In the genomic region with DNA sequence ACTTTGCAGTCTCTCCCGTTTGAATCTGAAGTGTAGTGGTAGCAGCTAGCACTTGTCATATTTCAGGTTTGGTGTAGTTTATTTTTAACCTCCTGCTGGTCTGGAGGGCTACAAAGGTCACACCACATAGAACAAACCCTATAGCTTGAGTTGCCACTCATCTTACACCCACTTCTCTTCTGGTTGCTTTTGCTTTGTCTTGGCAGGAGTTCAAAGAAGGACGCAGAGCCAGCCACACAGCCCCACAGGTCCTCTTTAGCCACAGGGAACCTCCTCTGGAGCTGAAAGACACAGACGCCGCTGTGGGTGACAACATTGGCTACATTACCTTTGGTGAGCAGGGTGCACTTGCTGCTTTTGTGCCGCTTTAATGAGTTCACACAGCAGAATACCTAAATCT, we compare ENCODE assay signal across 19 cellular contexts. TPM values are rescaled to one million over a fixed set of nuclear protein-coding genes. Genes with fewer than 3 reads are reported as not detected.
A peak's percentile ranks its signal among the peaks of the same experiment; 100 is the strongest.
DNase-seq lines count a peak whose midpoint lies in the region; ATAC-seq and TF ChIP-seq lines count a peak whose summit lies in the region.
"Had no signal": no experiment of that assay in that cellular context is flagged by ENCODE, and none has a peak within 500 bp of the region (broad histone marks: within the 10 kb centered on the region; RNA-seq: fewer than 3 reads in every experiment).

No MANE protein-coding gene starts in this region.

- H3K36me3 Mint-ChIP-seq in activated naive CD8-positive, alpha-beta T cell treated with anti-CD3 and anti-CD28 coated beads for 36 hours: peaks cover 58% of the 10 kb centered on the region

- no peaks in the 10 kb centered on the region for H3K9me3 ChIP-seq in left lung
- H3K9me3 ChIP-seq: esophagus squamous epithelium, Peyer's patch, upper lobe of left lung had no signal

- peak overlapping the region; percentile 74 for H3K27ac Mint-ChIP-seq in activated naive CD8-positive, alpha-beta T cell treated with anti-CD3 and anti-CD28 coated beads for 36 hours

- H3K4me3 ChIP-seq in left lung: no peak overlapping the region
- H3K4me3 ChIP-seq: esophagus squamous epithelium, Peyer's patch, skin epidermis, upper lobe of left lung had no signal

- ATAC-seq in left lung: peak; percentile 86

- no peak overlapping the region for H3K4me3 Mint-ChIP-seq in activated naive CD8-positive, alpha-beta T cell treated with anti-CD3 and anti-CD28 coated beads for 36 hours
- H3K4me3 Mint-ChIP-seq: CD14-positive monocyte had no signal

- H3K9me3 Mint-ChIP-seq in activated naive CD8-positive, alpha-beta T cell treated with anti-CD3 and anti-CD28 coated beads for 36 hours: no peaks in the 10 kb centered on the region
- H3K9me3 Mint-ChIP-seq: CD14-positive monocyte had no signal

- peaks cover 0 to 14% of the 10 kb centered on the region in 2 donors for H3K4me1 ChIP-seq in left lung
- H3K4me1 ChIP-seq: Peyer's patch had no signal

- peaks cover 5 to 100% of the 10 kb centered on the region in 2 donors for H3K36me3 ChIP-seq in left lung

- TF ChIP-seq CTCF in left lung (IDR thresholded peaks at IDR 0.05): no peak

- H3K27me3 Mint-ChIP-seq in activated naive CD8-positive, alpha-beta T cell treated with anti-CD3 and anti-CD28 coated beads for 36 hours: no peaks in the 10 kb centered on the region

- peaks cover 37% of the 10 kb centered on the region for H3K4me1 Mint-ChIP-seq in activated naive CD8-positive, alpha-beta T cell treated with anti-CD3 and anti-CD28 coated beads for 36 hours
- H3K4me1 Mint-ChIP-seq: CD14-positive monocyte had no signal

- intact Hi-C loops in left lung (cut with DNase I): no loop called here

- H3K27ac ChIP-seq in left lung: peak overlapping the region in 1 of 2 donors; percentile 27
- H3K27ac ChIP-seq: esophagus squamous epithelium, Peyer's patch, upper lobe of left lung, WERI-Rb-1 had no signal

- peak; percentile 8 for DNase-seq in NCI-H1092 treated with DMSO at 0.1 percent for 48 hours (lab: John Stamatoyannopoulos, UW)
- no peak for DNase-seq in NCI-H1092 (lab: John Stamatoyannopoulos, UW)
- peak; percentile 28 for DNase-seq in DMS79 treated with DMSO at 0.1 percent for 48 hours (lab: John Stamatoyannopoulos, UW)
- DNase-seq in activated naive CD8-positive, alpha-beta T cell treated with anti-CD3 and anti-CD28 coated beads for 36 hours: no peak
- peak in 1 of 2 donors; percentile 59 for DNase-seq in left lung
- no peak for DNase-seq in effector CD4-positive, alpha-beta T cell
- no peak for DNase-seq in NCI-H748 (lab: John Stamatoyannopoulos, UW; ENCODE audit: unreplicated experiment)
- DNase-seq in cerebellum (ENCODE audit: low spot score): no peak
- DNase-seq: 8988T, amniotic stem cell, EL, esophagus squamous epithelium, NCI-H1694 treated with DMSO at 0.1 percent for 48 hours, NCI-H526 treated with DMSO at 0.1 percent for 48 hours, Peyer's patch, upper lobe of left lung, WERI-Rb-1 had no signal

- no peaks in the 10 kb centered on the region for H3K27me3 ChIP-seq in left lung
- H3K27me3 ChIP-seq: esophagus squamous epithelium, Peyer's patch, upper lobe of left lung had no signal

RNA-seq across cellular contexts. Expression of a gene that starts 15.6 kb away (rescaled TPM):
- under 1 TPM; 0.24 to 0.58 TPM for total RNA-seq in activated naive CD8-positive, alpha-beta T cell treated with anti-CD3 and anti-CD28 coated beads for 36 hours
- total RNA-seq in left lung: 1 to 10 TPM; 1.7 to 4.3 TPM
- 0.18 TPM for total RNA-seq in cerebellum

RNA-seq across cellular contexts. Expression of a gene that starts 24.7 kb away (rescaled TPM):
- 10 to 100 TPM; 94.6 to 97.7 TPM for total RNA-seq in activated naive CD8-positive, alpha-beta T cell treated with anti-CD3 and anti-CD28 coated beads for 36 hours
- 10 to 100 TPM; 55.2 to 57.2 TPM for total RNA-seq in left lung
- total RNA-seq in cerebellum: 52.1 TPM

RNA-seq across cellular contexts. Expression of a gene that starts 25.1 kb away (rescaled TPM):
- total RNA-seq in activated naive CD8-positive, alpha-beta T cell treated with anti-CD3 and anti-CD28 coated beads for 36 hours: 10 to 100 TPM; 23.6 to 25.1 TPM
- 10 to 100 TPM; 93.4 to 96.8 TPM for total RNA-seq in left lung
- total RNA-seq in cerebellum: 12.2 TPM

RNA-seq across cellular contexts. Expression of a gene that starts 28.2 kb away (rescaled TPM):
- total RNA-seq in activated naive CD8-positive, alpha-beta T cell treated with anti-CD3 and anti-CD28 coated beads for 36 hours: 100 to 1,000 TPM; 562 to 566 TPM
- 100 to 1,000 TPM; 361 to 452 TPM for total RNA-seq in left lung
- 103 TPM for total RNA-seq in cerebellum

RNA-seq across cellular contexts. Expression of a gene that starts 47.1 kb away (rescaled TPM):
- total RNA-seq in activated naive CD8-positive, alpha-beta T cell treated with anti-CD3 and anti-CD28 coated beads for 36 hours: 10 to 100 TPM; 47.5 to 52.2 TPM
- 100 to 1,000 TPM; 281 to 308 TPM for total RNA-seq in left lung
- 10.7 TPM for total RNA-seq in cerebellum

Comparison
In these comparisons a context has a peak if more than half of its experiments do, and no peak if none do; other contexts are left out.
1. DNase-seq: peak in NCI-H1092 treated with DMSO at 0.1 percent for 48 hours (single experiment) and DMS79 treated with DMSO at 0.1 percent for 48 hours (single experiment); none in NCI-H1092 (single experiment), activated naive CD8-positive, alpha-beta T cell treated with anti-CD3 and anti-CD28 coated beads for 36 hours (single experiment), effector CD4-positive, alpha-beta T cell (single experiment), NCI-H748 (single experiment) and cerebellum (single experiment).